In genomic region chr7:125425507-125425906, GRCh38 we compare ENCODE assay signal across 33 cellular contexts.
"Had no signal": no experiment of that assay in that cellular context is flagged by ENCODE, and none has a peak within 500 bp of the region (broad histone marks: within the 10 kb centered on the region; RNA-seq: fewer than 3 reads in every experiment).

No MANE protein-coding gene starts in this region.

- ATAC-seq: activated CD4-positive, alpha-beta T cell treated with anti-CD3 and anti-CD28 coated beads for 36 hours; activated CD8-positive, alpha-beta memory T cell treated with anti-CD3 and anti-CD28 coated beads, Interleukin-2, amount 10 ng/mL, durations not matched to agents 7 days and 5 days; activated CD8-positive, alpha-beta T cell treated with anti-CD3 and anti-CD28 coated beads, Interleukin-2, amount 10 ng/mL, durations not matched to agents 7 days and 5 days; activated naive CD8-positive, alpha-beta T cell treated with anti-CD3 and anti-CD28 coated beads, Interleukin-2, amount 50 U/mL, for 24 hours; body of pancreas; foreskin keratinocyte; gastrocnemius medialis; heart left ventricle had no signal

- H3K36me3 Mint-ChIP-seq: activated CD4-positive, alpha-beta memory T cell treated with anti-CD3 and anti-CD28 coated beads for 36 hours; activated CD8-positive, alpha-beta memory T cell treated with anti-CD3 and anti-CD28 coated beads, Interleukin-2, amount 10 ng/mL, durations not matched to agents 7 days and 5 days; activated naive CD4-positive, alpha-beta T cell treated with anti-CD3 and anti-CD28 coated beads, Interleukin-2, amount 50 U/mL, for 24 hours; activated naive CD8-positive, alpha-beta T cell treated with anti-CD3 and anti-CD28 coated beads for 36 hours had no signal

- H3K4me1 ChIP-seq: adrenal gland, body of pancreas, colonic mucosa, esophagus muscularis mucosa, foreskin keratinocyte, gastrocnemius medialis, heart left ventricle had no signal

- H3K27ac ChIP-seq: adrenal gland, body of pancreas, cardiac muscle cell, colonic mucosa, esophagus muscularis mucosa, foreskin keratinocyte, gastrocnemius medialis, heart left ventricle had no signal

- H3K4me1 Mint-ChIP-seq: activated CD4-positive, alpha-beta T cell treated with anti-CD3 and anti-CD28 coated beads for 36 hours; activated naive CD4-positive, alpha-beta T cell treated with anti-CD3 and anti-CD28 coated beads, Interleukin-2, amount 50 U/mL, for 24 hours; activated naive CD8-positive, alpha-beta T cell treated with anti-CD3 and anti-CD28 coated beads for 36 hours; activated naive CD8-positive, alpha-beta T cell treated with anti-CD3 and anti-CD28 coated beads, Interleukin-2, amount 50 U/mL, for 24 hours had no signal

- H3K27ac Mint-ChIP-seq: activated CD4-positive, alpha-beta memory T cell treated with anti-CD3 and anti-CD28 coated beads for 36 hours; activated CD4-positive, alpha-beta T cell treated with anti-CD3 and anti-CD28 coated beads for 36 hours; activated CD4-positive, alpha-beta T cell treated with anti-CD3 and anti-CD28 coated beads, Interleukin-2, amount 10 ng/mL, durations not matched to agents 24 days and 14 days; activated CD8-positive, alpha-beta memory T cell treated with anti-CD3 and anti-CD28 coated beads, Interleukin-2, amount 10 ng/mL, durations not matched to agents 7 days and 5 days; activated CD8-positive, alpha-beta T cell treated with anti-CD3 and anti-CD28 coated beads, Interleukin-2, amount 10 ng/mL, durations not matched to agents 7 days and 5 days; activated naive CD4-positive, alpha-beta T cell treated with anti-CD3 and anti-CD28 coated beads for 36 hours; activated naive CD4-positive, alpha-beta T cell treated with anti-CD3 and anti-CD28 coated beads, Interleukin-2, amount 50 U/mL, for 24 hours; activated naive CD8-positive, alpha-beta T cell treated with anti-CD3 and anti-CD28 coated beads for 36 hours; activated naive CD8-positive, alpha-beta T cell treated with anti-CD3 and anti-CD28 coated beads, Interleukin-2, amount 50 U/mL, for 24 hours; activated T-helper 1 cell treated with anti-CD3 and anti-CD28 coated beads, Interleukin-12 subunit alpha, Interleukin-12 subunit beta, Interleukin-2, Interleukin-4 antibody, amounts not matched to agents 30 ng/mL and 10 ng/mL and 1 ng/mL, durations not matched to agents 14 hours and 24 hours and 36 hours; activated T-helper 2 cell treated with anti-CD3 and anti-CD28 coated beads, Interferon-gamma antibody, Interleukin-2, Interleukin-4, amounts not matched to agents 10 μg/mL and 5 μg/mL and 100 μg/mL, durations not matched to agents 14 hours and 24 hours and 36 hours; endodermal cell had no signal

- H3K36me3 ChIP-seq: adrenal gland, cardiac muscle cell, colonic mucosa, esophagus muscularis mucosa, gastrocnemius medialis, heart left ventricle had no signal

- H3K27me3 Mint-ChIP-seq: activated CD4-positive, alpha-beta memory T cell treated with anti-CD3 and anti-CD28 coated beads for 36 hours; activated CD4-positive, alpha-beta T cell treated with anti-CD3 and anti-CD28 coated beads for 36 hours; activated CD4-positive, alpha-beta T cell treated with anti-CD3 and anti-CD28 coated beads, Interleukin-2, amount 10 ng/mL, durations not matched to agents 24 days and 14 days; activated CD8-positive, alpha-beta memory T cell treated with anti-CD3 and anti-CD28 coated beads, Interleukin-2, amount 10 ng/mL, durations not matched to agents 7 days and 5 days; activated naive CD4-positive, alpha-beta T cell treated with anti-CD3 and anti-CD28 coated beads, Interleukin-2, amount 50 U/mL, for 24 hours; activated naive CD8-positive, alpha-beta T cell treated with anti-CD3 and anti-CD28 coated beads for 36 hours; activated naive CD8-positive, alpha-beta T cell treated with anti-CD3 and anti-CD28 coated beads, Interleukin-2, amount 50 U/mL, for 24 hours had no signal

- H3K4me3 ChIP-seq: adrenal gland, body of pancreas, cardiac muscle cell, colonic mucosa, esophagus muscularis mucosa, gastrocnemius medialis, heart left ventricle had no signal

- H3K27me3 ChIP-seq: adrenal gland, body of pancreas, cardiac muscle cell, colonic mucosa, esophagus muscularis mucosa, foreskin keratinocyte, gastrocnemius medialis, heart left ventricle had no signal

- H3K9me3 ChIP-seq: adrenal gland, body of pancreas, colonic mucosa, esophagus muscularis mucosa, gastrocnemius medialis had no signal

- DNase-seq: activated CD4-positive, alpha-beta memory T cell treated with anti-CD3 and anti-CD28 coated beads for 36 hours; activated CD4-positive, alpha-beta T cell treated with anti-CD3 and anti-CD28 coated beads for 36 hours; activated CD4-positive, alpha-beta T cell treated with anti-CD3 and anti-CD28 coated beads, Interleukin-2, amount 10 ng/mL, durations not matched to agents 24 days and 14 days; activated CD4-positive, CD25-positive, alpha-beta regulatory T cell; activated CD4-positive, CD25-positive, alpha-beta regulatory T cell treated with anti-CD3 and anti-CD28 coated beads, Interleukin-2, amount 50 U/mL, for 72 hours; activated CD8-positive, alpha-beta memory T cell treated with anti-CD3 and anti-CD28 coated beads, Interleukin-2, amount 10 ng/mL, durations not matched to agents 7 days and 5 days; activated CD8-positive, alpha-beta memory T cell treated with anti-CD3 and anti-CD28 coated beads, Interleukin-2, amount 50 U/mL, for 4 hours; activated CD8-positive, alpha-beta T cell treated with anti-CD3 and anti-CD28 coated beads, Interleukin-2, amount 10 ng/mL, durations not matched to agents 7 days and 5 days; activated effector memory CD4-positive, alpha-beta T cell treated with anti-CD3 and anti-CD28 coated beads, Interleukin-2, amount 50 U/mL, for 16 hours; activated naive CD4-positive, alpha-beta T cell treated with anti-CD3 and anti-CD28 coated beads for 36 hours; activated naive CD8-positive, alpha-beta T cell treated with anti-CD3 and anti-CD28 coated beads for 36 hours; activated naive CD8-positive, alpha-beta T cell treated with anti-CD3 and anti-CD28 coated beads, Interleukin-2, amount 50 U/mL, for 24 hours; activated T-cell treated with anti-CD3 and anti-CD28 coated beads, Interleukin-2, amount 50 U/mL, for 1 hour; activated T-cell treated with anti-CD3 and anti-CD28 coated beads, Interleukin-2, amount 50 U/mL, for 48 hours; adrenal gland; amygdala; aorta; body of pancreas; central memory CD4-positive, alpha-beta T cell; cerebellar nuclear complex; colonic mucosa; effector memory CD4-positive, alpha-beta T cell; endodermal cell; erythroblast; gastrocnemius medialis; glutamatergic neuron; heart left ventricle had no signal

- H3K4me3 Mint-ChIP-seq: activated CD4-positive, alpha-beta memory T cell treated with anti-CD3 and anti-CD28 coated beads for 36 hours; activated CD4-positive, alpha-beta T cell treated with anti-CD3 and anti-CD28 coated beads for 36 hours; activated CD4-positive, alpha-beta T cell treated with anti-CD3 and anti-CD28 coated beads, Interleukin-2, amount 10 ng/mL, durations not matched to agents 24 days and 14 days; activated CD8-positive, alpha-beta memory T cell treated with anti-CD3 and anti-CD28 coated beads, Interleukin-2, amount 10 ng/mL, durations not matched to agents 7 days and 5 days; activated CD8-positive, alpha-beta T cell treated with anti-CD3 and anti-CD28 coated beads, Interleukin-2, amount 10 ng/mL, durations not matched to agents 7 days and 5 days; activated naive CD4-positive, alpha-beta T cell treated with anti-CD3 and anti-CD28 coated beads for 36 hours; activated naive CD4-positive, alpha-beta T cell treated with anti-CD3 and anti-CD28 coated beads, Interleukin-2, amount 50 U/mL, for 24 hours; activated naive CD8-positive, alpha-beta T cell treated with anti-CD3 and anti-CD28 coated beads for 36 hours; activated naive CD8-positive, alpha-beta T cell treated with anti-CD3 and anti-CD28 coated beads, Interleukin-2, amount 50 U/mL, for 24 hours; activated T-helper 1 cell treated with anti-CD3 and anti-CD28 coated beads, Interleukin-12 subunit alpha, Interleukin-12 subunit beta, Interleukin-2, Interleukin-4 antibody, amounts not matched to agents 30 ng/mL and 10 ng/mL and 1 ng/mL, durations not matched to agents 14 hours and 24 hours and 36 hours; endodermal cell had no signal
